ENCODE assay signal across 33 cellular contexts in genomic region chrY:8687154-8687553, GRCh38.
"Had no signal": no experiment of that assay in that cellular context is flagged by ENCODE, and none has a peak within 500 bp of the region (broad histone marks: within the 10 kb centered on the region; RNA-seq: fewer than 3 reads in every experiment).

No MANE protein-coding gene starts in this region.

- DNase-seq: activated B cell treated with CpG ODN at 0.5 μM for 24 hours; activated CD4-positive, alpha-beta memory T cell treated with anti-CD3 and anti-CD28 coated beads for 36 hours; activated CD4-positive, alpha-beta T cell treated with anti-CD3 and anti-CD28 coated beads for 4 hours; activated CD4-positive, alpha-beta T cell treated with anti-CD3 and anti-CD28 coated beads, Interleukin-2, amount 10 ng/mL, durations not matched to agents 24 days and 14 days; activated CD4-positive, alpha-beta T cell treated with anti-CD3 and anti-CD28 coated beads, Interleukin-2, amount 50 U/mL, for 1 hour; activated CD4-positive, alpha-beta T cell treated with anti-CD3 and anti-CD28 coated beads, Interleukin-2, amount 50 U/mL, for 4 hours; activated CD4-positive, CD25-positive, alpha-beta regulatory T cell treated with anti-CD3 and anti-CD28 coated beads, Interleukin-2, amount 50 U/mL, for 72 hours; activated CD8-positive, alpha-beta memory T cell treated with anti-CD3 and anti-CD28 coated beads, Interleukin-2, amount 50 U/mL, for 4 hours; activated CD8-positive, alpha-beta T cell treated with anti-CD3 and anti-CD28 coated beads for 36 hours; activated effector memory CD4-positive, alpha-beta T cell treated with anti-CD3 and anti-CD28 coated beads, Interleukin-2, amount 50 U/mL, for 16 hours; activated gamma-delta T cell treated with Interleukin-2 at 50 U/mL for 16 hours; activated naive CD4-positive, alpha-beta T cell; activated naive CD4-positive, alpha-beta T cell treated with anti-CD3 and anti-CD28 coated beads for 36 hours; activated naive CD4-positive, alpha-beta T cell treated with anti-CD3 and anti-CD28 coated beads, Interleukin-2, amount 50 U/mL, for 16 hours; activated naive CD8-positive, alpha-beta T cell treated with anti-CD3 and anti-CD28 coated beads for 36 hours; activated T-cell treated with anti-CD3 and anti-CD28 coated beads for 4 hours; activated T-cell treated with anti-CD3 and anti-CD28 coated beads, Interleukin-2, amount 50 U/mL, for 1 hour; activated T-cell treated with anti-CD3 and anti-CD28 coated beads, Interleukin-2, amount 50 U/mL, for 4 hours; activated T-cell treated with anti-CD3 and anti-CD28 coated beads, Interleukin-2, amount 50 U/mL, for 72 hours; adrenal gland; amniotic stem cell; aorta; body of pancreas; brain microvascular endothelial cell; central memory CD4-positive, alpha-beta T cell; T-helper 1 cell; T-helper 2 cell; T-helper 9 cell had no signal

- H3K9me3 Mint-ChIP-seq: activated B cell treated with CpG ODN at 0.5 μM for 24 hours; activated CD4-positive, alpha-beta memory T cell treated with anti-CD3 and anti-CD28 coated beads for 36 hours; activated CD4-positive, alpha-beta T cell treated with anti-CD3 and anti-CD28 coated beads, Interleukin-2, amount 10 ng/mL, durations not matched to agents 24 days and 14 days; activated CD8-positive, alpha-beta T cell treated with anti-CD3 and anti-CD28 coated beads for 36 hours; activated naive CD4-positive, alpha-beta T cell treated with anti-CD3 and anti-CD28 coated beads for 36 hours; activated naive CD4-positive, alpha-beta T cell treated with anti-CD3 and anti-CD28 coated beads, Interleukin-2, amount 50 U/mL, for 72 hours; activated naive CD8-positive, alpha-beta T cell treated with anti-CD3 and anti-CD28 coated beads for 36 hours; activated T-cell treated with anti-CD3 and anti-CD28 coated beads, Interleukin-2, amount 50 U/mL, for 4 hours; activated T-cell treated with anti-CD3 and anti-CD28 coated beads, Interleukin-2, amount 50 U/mL, for 72 hours; activated T-helper 1 cell treated with anti-CD3 and anti-CD28 coated beads, Interleukin-12 subunit alpha, Interleukin-12 subunit beta, Interleukin-2, Interleukin-4 antibody, amounts not matched to agents 30 ng/mL and 10 ng/mL and 1 ng/mL, durations not matched to agents 14 hours and 24 hours and 36 hours; activated T-helper 17 cell treated with anti-CD3 and anti-CD28 coated beads, Interleukin-2, amount 50 U/mL, for 72 hours; T-helper 1 cell treated with Interleukin-12 subunit alpha and Interleukin-12 subunit beta and Interleukin-4 antibody, amounts not matched to agents 30 μg/mL and 1 μg/mL, for 36 hours; T-helper 2 cell treated with Interferon-gamma antibody and Interleukin-4, amounts not matched to agents 5 μg/mL and 100 μg/mL, for 36 hours had no signal

- H3K36me3 Mint-ChIP-seq: activated CD4-positive, alpha-beta memory T cell treated with anti-CD3 and anti-CD28 coated beads for 36 hours; activated naive CD4-positive, alpha-beta T cell treated with anti-CD3 and anti-CD28 coated beads, Interleukin-2, amount 50 U/mL, for 72 hours; activated naive CD8-positive, alpha-beta T cell treated with anti-CD3 and anti-CD28 coated beads for 36 hours had no signal

- H3K27ac Mint-ChIP-seq: activated B cell treated with CpG ODN at 0.5 μM for 24 hours; activated CD4-positive, alpha-beta memory T cell treated with anti-CD3 and anti-CD28 coated beads for 36 hours; activated CD4-positive, alpha-beta T cell treated with anti-CD3 and anti-CD28 coated beads, Interleukin-2, amount 10 ng/mL, durations not matched to agents 24 days and 14 days; activated CD8-positive, alpha-beta T cell treated with anti-CD3 and anti-CD28 coated beads for 36 hours; activated naive CD4-positive, alpha-beta T cell treated with anti-CD3 and anti-CD28 coated beads for 36 hours; activated naive CD4-positive, alpha-beta T cell treated with anti-CD3 and anti-CD28 coated beads, Interleukin-2, amount 50 U/mL, for 72 hours; activated naive CD8-positive, alpha-beta T cell treated with anti-CD3 and anti-CD28 coated beads for 36 hours; activated T-cell treated with anti-CD3 and anti-CD28 coated beads, Interleukin-2, amount 50 U/mL, for 72 hours; activated T-helper 1 cell treated with anti-CD3 and anti-CD28 coated beads, Interleukin-12 subunit alpha, Interleukin-12 subunit beta, Interleukin-2, Interleukin-4 antibody, amounts not matched to agents 30 ng/mL and 10 ng/mL and 1 ng/mL, durations not matched to agents 14 hours and 24 hours and 36 hours; activated T-helper 17 cell treated with anti-CD3 and anti-CD28 coated beads, Interleukin-2, amount 50 U/mL, for 72 hours; T-helper 1 cell treated with Interleukin-12 subunit alpha and Interleukin-12 subunit beta and Interleukin-4 antibody, amounts not matched to agents 30 μg/mL and 1 μg/mL, for 36 hours; T-helper 2 cell treated with Interferon-gamma antibody and Interleukin-4, amounts not matched to agents 5 μg/mL and 100 μg/mL, for 36 hours had no signal

- ATAC-seq: activated CD8-positive, alpha-beta T cell treated with anti-CD3 and anti-CD28 coated beads for 36 hours; activated naive CD4-positive, alpha-beta T cell treated with anti-CD3 and anti-CD28 coated beads, Interleukin-2, amount 50 U/mL, for 72 hours; activated T-cell treated with anti-CD3 and anti-CD28 coated beads, Interleukin-2, amount 50 U/mL, for 4 hours; activated T-cell treated with anti-CD3 and anti-CD28 coated beads, Interleukin-2, amount 50 U/mL, for 72 hours; activated T-helper 17 cell treated with anti-CD3 and anti-CD28 coated beads, Interleukin-2, amount 50 U/mL, for 72 hours; body of pancreas had no signal

- H3K4me1 Mint-ChIP-seq: activated B cell treated with CpG ODN at 0.5 μM for 24 hours; activated CD4-positive, alpha-beta T cell treated with anti-CD3 and anti-CD28 coated beads, Interleukin-2, amount 10 ng/mL, durations not matched to agents 24 days and 14 days; activated naive CD8-positive, alpha-beta T cell treated with anti-CD3 and anti-CD28 coated beads for 36 hours; activated T-helper 17 cell treated with anti-CD3 and anti-CD28 coated beads, Interleukin-2, amount 50 U/mL, for 72 hours had no signal

- H3K4me3 Mint-ChIP-seq: activated B cell treated with CpG ODN at 0.5 μM for 24 hours; activated CD4-positive, alpha-beta memory T cell treated with anti-CD3 and anti-CD28 coated beads for 36 hours; activated CD4-positive, alpha-beta T cell treated with anti-CD3 and anti-CD28 coated beads, Interleukin-2, amount 10 ng/mL, durations not matched to agents 24 days and 14 days; activated CD8-positive, alpha-beta T cell treated with anti-CD3 and anti-CD28 coated beads for 36 hours; activated naive CD4-positive, alpha-beta T cell treated with anti-CD3 and anti-CD28 coated beads for 36 hours; activated naive CD8-positive, alpha-beta T cell treated with anti-CD3 and anti-CD28 coated beads for 36 hours; activated T-cell treated with anti-CD3 and anti-CD28 coated beads, Interleukin-2, amount 50 U/mL, for 4 hours; activated T-cell treated with anti-CD3 and anti-CD28 coated beads, Interleukin-2, amount 50 U/mL, for 72 hours; activated T-helper 1 cell treated with anti-CD3 and anti-CD28 coated beads, Interleukin-12 subunit alpha, Interleukin-12 subunit beta, Interleukin-2, Interleukin-4 antibody, amounts not matched to agents 30 ng/mL and 10 ng/mL and 1 ng/mL, durations not matched to agents 14 hours and 24 hours and 36 hours; activated T-helper 17 cell treated with anti-CD3 and anti-CD28 coated beads, Interleukin-2, amount 50 U/mL, for 72 hours; T-helper 1 cell treated with Interleukin-12 subunit alpha and Interleukin-12 subunit beta and Interleukin-4 antibody, amounts not matched to agents 30 μg/mL and 1 μg/mL, for 36 hours; T-helper 2 cell treated with Interferon-gamma antibody and Interleukin-4, amounts not matched to agents 5 μg/mL and 100 μg/mL, for 36 hours had no signal

- H3K27me3 Mint-ChIP-seq: activated B cell treated with CpG ODN at 0.5 μM for 24 hours; activated CD4-positive, alpha-beta memory T cell treated with anti-CD3 and anti-CD28 coated beads for 36 hours; activated CD4-positive, alpha-beta T cell treated with anti-CD3 and anti-CD28 coated beads, Interleukin-2, amount 10 ng/mL, durations not matched to agents 24 days and 14 days; activated CD8-positive, alpha-beta T cell treated with anti-CD3 and anti-CD28 coated beads for 36 hours; activated naive CD8-positive, alpha-beta T cell treated with anti-CD3 and anti-CD28 coated beads for 36 hours; activated T-helper 17 cell treated with anti-CD3 and anti-CD28 coated beads, Interleukin-2, amount 50 U/mL, for 72 hours had no signal
